Comparison of ENCODE assay signal across 8 cellular contexts in genomic region chr12:632102-632696, GRCh38.
DNase-seq lines count a peak whose midpoint lies in the region.

No MANE protein-coding gene starts in this region.

- H3K9me3 Mint-ChIP-seq in stimulated activated naive CD8-positive, alpha-beta T cell treated with anti-CD3 and anti-CD28 coated beads, Interleukin-15, Interleukin-2, amounts not matched to agents 100 ng/mL and 50 ng/mL, for 24 hours = no peaks in the 10 kb centered on the region

- no peaks in the 10 kb centered on the region for H3K27me3 ChIP-seq in iPS-20b (ENCODE audit: insufficient read depth, low read length)

- H3K9me3 ChIP-seq in iPS-20b (ENCODE audit: insufficient read depth, low read depth, low read length) = no peaks in the 10 kb centered on the region

- H3K4me3 Mint-ChIP-seq in stimulated activated naive CD8-positive, alpha-beta T cell treated with anti-CD3 and anti-CD28 coated beads, Interleukin-15, Interleukin-2, amounts not matched to agents 100 ng/mL and 50 ng/mL, for 24 hours = peak overlapping the region; percentile 80

- H3K27me3 Mint-ChIP-seq in stimulated activated naive CD8-positive, alpha-beta T cell treated with anti-CD3 and anti-CD28 coated beads, Interleukin-15, Interleukin-2, amounts not matched to agents 100 ng/mL and 50 ng/mL, for 24 hours = no peaks in the 10 kb centered on the region

- peak overlapping the region; percentile 28; the same call in 1 of the 2 replicates for H3K4me3 ChIP-seq in iPS-20b (ENCODE audit: low read length)

- DNase-seq in AG08395 (ENCODE audit: low spot score) = peak; percentile 86
- DNase-seq in HK-2 (ENCODE audit: unreplicated experiment) = peak; percentile 42
- DNase-seq in amniotic epithelial cell (ENCODE audit: low read depth) = peak; percentile 96
- DNase-seq in NCI-H1105 treated with DMSO at 0.1 percent for 48 hours (lab: John Stamatoyannopoulos, UW) = no peak
- no peak for DNase-seq in SKM-1 (lab: John Stamatoyannopoulos, UW; ENCODE audit: unreplicated experiment)
- DNase-seq in stimulated activated CD4-positive, alpha-beta T cell treated with anti-CD3 and anti-CD28 coated beads, Interleukin-2, amount 100 ng/mL, for 24 hours = no peak

- peak overlapping the region; percentile 42 for H3K27ac Mint-ChIP-seq in stimulated activated naive CD8-positive, alpha-beta T cell treated with anti-CD3 and anti-CD28 coated beads, Interleukin-15, Interleukin-2, amounts not matched to agents 100 ng/mL and 50 ng/mL, for 24 hours

- no peak overlapping the region for H3K27ac ChIP-seq in iPS-20b (ENCODE audit: low read length)

- no peaks in the 10 kb centered on the region for H3K36me3 ChIP-seq in iPS-20b (ENCODE audit: insufficient read depth, low read depth, low read length)

- peaks cover 4% of the 10 kb centered on the region for H3K36me3 Mint-ChIP-seq in stimulated activated naive CD8-positive, alpha-beta T cell treated with anti-CD3 and anti-CD28 coated beads, Interleukin-15, Interleukin-2, amounts not matched to agents 100 ng/mL and 50 ng/mL, for 24 hours (ENCODE audit: low read depth)

- peak overlapping the region; percentile 5; the same call in 1 of the 2 replicates for H3K9ac ChIP-seq in iPS-20b (ENCODE audit: low read depth, low read length)

- peaks cover 47% of the 10 kb centered on the region for H3K4me1 Mint-ChIP-seq in stimulated activated naive CD8-positive, alpha-beta T cell treated with anti-CD3 and anti-CD28 coated beads, Interleukin-15, Interleukin-2, amounts not matched to agents 100 ng/mL and 50 ng/mL, for 24 hours (ENCODE audit: low read depth)

- H3K4me1 ChIP-seq in iPS-20b (ENCODE audit: insufficient read depth, low read length) = peaks cover 28% of the 10 kb centered on the region

Comparison
In these comparisons a context has a peak if more than half of its experiments do, and no peak if none do; other contexts are left out.
1. DNase-seq: peak in AG08395 (single experiment), HK-2 (single experiment) and amniotic epithelial cell (single experiment); none in NCI-H1105 treated with DMSO at 0.1 percent for 48 hours (single experiment), SKM-1 (single experiment) and stimulated activated CD4-positive, alpha-beta T cell treated with anti-CD3 and anti-CD28 coated beads, Interleukin-2, amount 100 ng/mL, for 24 hours (0 of 2).